ENCODE assay signal across 20 cellular contexts in genomic region chr2:25405871-25406270, GRCh38.
"Had no signal": no experiment of that assay in that cellular context is flagged by ENCODE, and none has a peak within 500 bp of the region (broad histone marks: within the 10 kb centered on the region; RNA-seq: fewer than 3 reads in every experiment).

No MANE protein-coding gene starts in this region.

- H3K27ac Mint-ChIP-seq: activated naive CD4-positive, alpha-beta T cell treated with anti-CD3 and anti-CD28 coated beads, Interleukin-2, amount 50 U/mL, for 24 hours; WTC11 had no signal

- ATAC-seq: T-cell, WTC11 had no signal

- H2AFZ ChIP-seq: PC-9 had no signal

- H3K36me3 Mint-ChIP-seq: WTC11 had no signal

- H3K9me3 ChIP-seq: MG63 had no signal

- H3K4me2 ChIP-seq: PC-9 had no signal

- H3K36me3 ChIP-seq: brain microvascular endothelial cell, cardiac muscle cell, MG63 had no signal

- H3K9me3 Mint-ChIP-seq: activated naive CD4-positive, alpha-beta T cell treated with anti-CD3 and anti-CD28 coated beads, Interleukin-2, amount 50 U/mL, for 24 hours; T-cell; WTC11 had no signal

- H3K27ac ChIP-seq: brain microvascular endothelial cell, cardiac muscle cell, PC-9 had no signal

- DNase-seq: activated CD4-positive, alpha-beta T cell treated with anti-CD3 and anti-CD28 coated beads for 48 hours; activated CD4-positive, alpha-beta T cell treated with anti-CD3 and anti-CD28 coated beads, Interleukin-2, amount 50 U/mL, for 48 hours; activated CD4-positive, CD25-positive, alpha-beta regulatory T cell treated with anti-CD3 and anti-CD28 coated beads, Interleukin-2, amount 50 U/mL, for 72 hours; activated naive CD4-positive, alpha-beta T cell; brain microvascular endothelial cell; MG63; MV-4-11; NCI-H1092 treated with DMSO at 0.1 percent for 48 hours; NCI-H1417 treated with DMSO at 0.1 percent for 48 hours; NCI-H1694; NCI-H2029 treated with DMSO at 0.1 percent for 48 hours; NCI-H510A treated with DMSO at 0.1 percent for 48 hours; PC-9; SHP77 treated with DMSO at 0.1 percent for 48 hours; T-cell; T-helper 2 cell; T1000 had no signal

- H3K4me3 Mint-ChIP-seq: activated naive CD4-positive, alpha-beta T cell treated with anti-CD3 and anti-CD28 coated beads, Interleukin-2, amount 50 U/mL, for 24 hours; T-cell; WTC11 had no signal

- H3K27me3 Mint-ChIP-seq: activated naive CD4-positive, alpha-beta T cell treated with anti-CD3 and anti-CD28 coated beads, Interleukin-2, amount 50 U/mL, for 24 hours; T-cell had no signal

- H3K27me3 ChIP-seq: brain microvascular endothelial cell, cardiac muscle cell, MG63 had no signal

- H3K4me3 ChIP-seq: cardiac muscle cell, MG63, PC-9 had no signal
